ENCODE assay signal across 13 cellular contexts in genomic region chr2:120715941-120716340, GRCh38. TPM values are rescaled to one million over a fixed set of nuclear protein-coding genes. Genes with fewer than 3 reads are reported as not detected.
DNase-seq lines count a peak whose midpoint lies in the region; ATAC-seq and TF ChIP-seq lines count a peak whose summit lies in the region.
"Had no signal": no experiment of that assay in that cellular context is flagged by ENCODE, and none has a peak within 500 bp of the region (broad histone marks: within the 10 kb centered on the region; RNA-seq: fewer than 3 reads in every experiment).

No MANE protein-coding gene starts in this region.

- H3K27ac Mint-ChIP-seq in Calu3 (ENCODE audit: unreplicated experiment) = no peak overlapping the region

- ATAC-seq in Right ventricle myocardium superior (ENCODE audit: poor library complexity) (no peak), esophagus mucosa (peak; percentile 57), GM21515 (IDR thresholded peaks at IDR 0.05; ENCODE audit: unreplicated experiment) (no peak)

- CTCF ChIA-PET in Calu3 (lab: Charles Lee) = no interaction called here

- H3K9me3 Mint-ChIP-seq in Calu3 (ENCODE audit: low read depth, unreplicated experiment) = no peaks in the 10 kb centered on the region

- no peaks in the 10 kb centered on the region for H3K4me1 Mint-ChIP-seq in Calu3 (ENCODE audit: low read depth, unreplicated experiment)

- BruUV-seq in Calu3 (replicated peaks; lab: Mats Ljungman, UMichigan) = no TSS peak

- TF ChIP-seq CTCF in Calu3 (IDR thresholded peaks at IDR 0.05; ENCODE audit: unreplicated experiment) = no peak

- H3K36me3 Mint-ChIP-seq in Calu3 (ENCODE audit: insufficient read depth, unreplicated experiment) = no peaks in the 10 kb centered on the region

- H3K27me3 Mint-ChIP-seq in Calu3 (ENCODE audit: unreplicated experiment) = peaks cover 53% of the 10 kb centered on the region

- intact Hi-C loops in cardiac septum (cut with DNase I) (no loop called here), Right ventricle myocardium superior (cut with DNase I) (no loop called here), posterior vena cava (cut with DNase I) (no loop called here), Calu3 (cut with micrococcal nuclease; ENCODE audit: unreplicated experiment) (no loop called here)

- H3K4me3 Mint-ChIP-seq in Calu3 (ENCODE audit: low read depth, unreplicated experiment) = no peak overlapping the region

- DNase-seq in cardiac septum (ENCODE audit: low spot score) (peak; percentile 74), Right ventricle myocardium superior (no peak), posterior vena cava (ENCODE audit: low spot score) (peak; percentile 72), Calu3 (no peak)
- DNase-seq in stimulated activated CD4-positive, alpha-beta T cell treated with anti-CD3 and anti-CD28 coated beads, Interleukin-1b, Interleukin-23, amount 100 ng/mL, for 48 hours = no peak
- DNase-seq: C1 segment of cervical spinal cord, NCI-H187 treated with DMSO at 0.1 percent for 48 hours, NCI-H446, NCI-H69, SIG-M5 had no signal

RNA-seq across cellular contexts. Expression of gene GLI2, which starts 19.7 kb away (rescaled TPM):
- total RNA-seq in cardiac septum (1.8 TPM), Right ventricle myocardium superior (1.3 TPM), esophagus mucosa (0.72 TPM), posterior vena cava (10 to 100 TPM; 13.0 to 21.1 TPM), Calu3 (2022) (1.4 and 1.6 TPM in 2 replicates)
- total RNA-seq: OCI-LY7 had no signal

Comparison
In these comparisons a context has a peak if more than half of its experiments do, and no peak if none do; other contexts are left out.
1. DNase-seq: peak in cardiac septum (single experiment) and posterior vena cava (single experiment); none in Right ventricle myocardium superior (single experiment), Calu3 (single experiment) and stimulated activated CD4-positive, alpha-beta T cell treated with anti-CD3 and anti-CD28 coated beads, Interleukin-1b, Interleukin-23, amount 100 ng/mL, for 48 hours (single experiment).